In genomic region chr1:115098979-115099692, GRCh38 we compare ENCODE assay signal across 8 cellular contexts. TPM values are rescaled to one million over a fixed set of nuclear protein-coding genes. Genes with fewer than 3 reads are reported as not detected.
DNase-seq lines count a peak whose midpoint lies in the region; ATAC-seq and TF ChIP-seq lines count a peak whose summit lies in the region.

No MANE protein-coding gene starts in this region.

- peak; percentile 87 for DNase-seq in OCI-LY7 (ENCODE audit: low spot score)
- peak; percentile 39 to 41 for DNase-seq in activated T-helper 1 cell treated with anti-CD3 and anti-CD28 coated beads, Interleukin-2, amount 50 U/mL, for 16 hours (ENCODE audit: low read depth in 1 of 2, low spot score in 1 of 2)
- peak; percentile 78 for DNase-seq in cardiac septum (ENCODE audit: low spot score)
- DNase-seq in stimulated activated CD4-positive, alpha-beta T cell treated with anti-CD3 and anti-CD28 coated beads, Interleukin-12 subunit alpha, Interleukin-12 subunit beta, amount 100 ng/mL, for 4 hours: peak; percentile 34
- no peak for DNase-seq in D341Med (ENCODE audit: low spot score)

- CTCF ChIA-PET in OCI-LY7 (lab: Charles Lee; ENCODE audit: unreplicated experiment): no interaction called here

- peak overlapping the region; percentile 54 for H2AFZ ChIP-seq in ACC112 (ENCODE audit: low read length, unreplicated experiment)
- peak overlapping the region; percentile 87 for H2AFZ ChIP-seq in OCI-LY7 (ENCODE audit: low read length)

- H3K36me3 ChIP-seq in ACC112 (ENCODE audit: insufficient read depth, low read length) (no peaks in the 10 kb centered on the region), OCI-LY7 (ENCODE audit: insufficient read depth, low read length) (no peaks in the 10 kb centered on the region)

- no peaks in the 10 kb centered on the region for H3K27me3 ChIP-seq in ACC112 (ENCODE audit: insufficient read depth, low read length)

- H3K27ac ChIP-seq in ACC112 (ENCODE audit: low read depth, low read length) (peak overlapping the region; percentile 54), OCI-LY7 (ENCODE audit: low read depth, low read length, poor library complexity, severe bottlenecking) (peak overlapping the region; percentile 93)

- POLR2A ChIA-PET in OCI-LY7 (lab: Charles Lee): interaction anchor here (1.0 to 1.5 kb wide), 4 partner anchors 11 to 27 kb away, joined by 3 to 5 read pairs (median 4); no protein-coding TSS in a partner anchor

- no peak for TF ChIP-seq CTCF in OCI-LY7 (conservative IDR thresholded peaks at IDR 0.05; ENCODE audit: low read length)

- intact Hi-C loops in OCI-LY7 (cut with micrococcal nuclease; ENCODE audit: unreplicated experiment) (loop anchor here (5.0 to 10.0 kb wide), 2 partner anchors 322 to 344 kb away; partner anchors contain the start of gene CSDE1), cardiac septum (cut with DNase I) (no loop called here)

- H4K20me1 ChIP-seq in OCI-LY7 (ENCODE audit: insufficient read depth, low read length): no peaks in the 10 kb centered on the region

- no peaks in the 10 kb centered on the region for H3K9me2 ChIP-seq in OCI-LY7 (ENCODE audit: insufficient read depth, low read length)

- H3K4me2 ChIP-seq in OCI-LY7 (ENCODE audit: low read length): peak overlapping the region; percentile 89

- H3K79me2 ChIP-seq in ACC112 (ENCODE audit: control insufficient read depth, insufficient read depth, low read length, unreplicated experiment) (no peaks in the 10 kb centered on the region), OCI-LY7 (ENCODE audit: insufficient read depth, low read depth, low read length) (no peaks in the 10 kb centered on the region)

- H3K4me3 ChIP-seq in ACC112 (ENCODE audit: low read depth, low read length): no peak overlapping the region
- peak overlapping the region; percentile 70 for H3K4me3 ChIP-seq in OCI-LY7 (ENCODE audit: low read depth, low read length, poor library complexity, severe bottlenecking)

- peaks cover 8% of the 10 kb centered on the region for H3K4me1 ChIP-seq in ACC112 (ENCODE audit: control insufficient read depth, insufficient read depth, low read length, unreplicated experiment)
- H3K4me1 ChIP-seq in OCI-LY7 (ENCODE audit: insufficient read depth, low read length, poor library complexity, severe bottlenecking): peaks cover 40% of the 10 kb centered on the region

- no peaks in the 10 kb centered on the region for H3K9me3 ChIP-seq in OCI-LY7 (ENCODE audit: low read length)

- no TSS peak for BruUV-seq in OCI-LY7 (replicated peaks; lab: Mats Ljungman, UMichigan)

- ATAC-seq in GM19035 (IDR thresholded peaks at IDR 0.05; ENCODE audit: unreplicated experiment) (peak; percentile 89), HG03175 (IDR thresholded peaks at IDR 0.05; ENCODE audit: unreplicated experiment) (peak; percentile 87)

RNA-seq across cellular contexts. Expression of gene TSPAN2, which starts 9.8 kb away (rescaled TPM):
- 0.25 TPM in 1 of 2 replicates, not detected in the other for total RNA-seq in OCI-LY7 (2014; rRNA removed; shearing (Covaris generic))
- total RNA-seq in OCI-LY7 (2022) (0.22 and 0.36 TPM in 2 replicates), cardiac septum (3.3 TPM)
